12 cellular contexts compared by ENCODE assay signal in genomic region chr7:99767662-99768061, GRCh38. TPM values are rescaled to one million over a fixed set of nuclear protein-coding genes. Genes with fewer than 3 reads are reported as not detected.
DNase-seq lines count a peak whose midpoint lies in the region; ATAC-seq and TF ChIP-seq lines count a peak whose summit lies in the region.
"Had no signal": no experiment of that assay in that cellular context is flagged by ENCODE, and none has a peak within 500 bp of the region (broad histone marks: within the 10 kb centered on the region; RNA-seq: fewer than 3 reads in every experiment).

No MANE protein-coding gene starts in this region.

- ATAC-seq in GM18499 (IDR thresholded peaks at IDR 0.05; ENCODE audit: insufficient read depth, unreplicated experiment), result peak; percentile 77
- ATAC-seq in GM19468 (IDR thresholded peaks at IDR 0.05; ENCODE audit: extremely low read depth, unreplicated experiment), result peak; percentile 26
- ATAC-seq in HG02943 (IDR thresholded peaks at IDR 0.05; ENCODE audit: low read depth, unreplicated experiment), result peak; percentile 71
- ATAC-seq in T-cell (replicated peaks in 1 of 4), result no peak

- H3K9me3 Mint-ChIP-seq in T-cell, result no peaks in the 10 kb centered on the region

- H3K4me3 ChIP-seq in NB4 (ENCODE audit: low read depth, low read length), result no peak overlapping the region

- peaks cover 23 to 30% of the 10 kb centered on the region in 2 donors for H3K27me3 Mint-ChIP-seq in T-cell

- no peak for TF ChIP-seq POLR2A in NB4 (IDR thresholded peaks at IDR 0.05; ENCODE audit: extremely low read depth, insufficient read length)

- DNase-seq in NB4 (ENCODE audit: low read depth) (peak; percentile 10), T-cell (no peak), HuH-7.5 (ENCODE audit: low spot score) (no peak), DMS53 (lab: John Stamatoyannopoulos, UW) (no peak), activated T-cell treated with anti-CD3 and anti-CD28 coated beads for 4 hours (no peak)
- DNase-seq: activated naive CD8-positive, alpha-beta T cell treated with anti-CD3 and anti-CD28 coated beads, Interleukin-2, amount 50 U/mL, for 24 hours; SW 1271 had no signal

- no peak for TF ChIP-seq CTCF in NB4 (IDR thresholded peaks at IDR 0.05; ENCODE audit: low read depth, low read length)

- no peaks in the 10 kb centered on the region for H3K36me3 Mint-ChIP-seq in T-cell

- CTCF ChIA-PET in T-cell (lab: Charles Lee), result no interaction called here

- peaks cover 0 to 4% (median 0%) of the 10 kb centered on the region in 3 donors for H3K4me1 Mint-ChIP-seq in T-cell

- peak overlapping the region in 1 of 2 donors; percentile 0 for H3K27ac Mint-ChIP-seq in T-cell
- H3K27ac Mint-ChIP-seq: activated naive CD8-positive, alpha-beta T cell treated with anti-CD3 and anti-CD28 coated beads, Interleukin-2, amount 50 U/mL, for 24 hours had no signal

- POLR2A ChIA-PET in T-cell (lab: Charles Lee), result no interaction called here

- no peak overlapping the region for H3K4me3 Mint-ChIP-seq in T-cell
- H3K4me3 Mint-ChIP-seq: activated naive CD8-positive, alpha-beta T cell treated with anti-CD3 and anti-CD28 coated beads, Interleukin-2, amount 50 U/mL, for 24 hours had no signal

RNA-seq across cellular contexts. Expression of gene CYP3A4, which starts 16.3 kb away (rescaled TPM):
- under 1 TPM in 3 of 5 donors, not detected in 2; 0.16 to 0.66 (median 0.53) TPM for total RNA-seq in T-cell
- total RNA-seq: fibroblast of villous mesenchyme, MCF 10A had no signal

RNA-seq across cellular contexts. Expression of gene CYP3A7, which starts 32.7 kb away (rescaled TPM):
- total RNA-seq in T-cell, result not detected
- total RNA-seq: fibroblast of villous mesenchyme, MCF 10A had no signal

Comparison
In these comparisons a context has a peak if more than half of its experiments do, and no peak if none do; other contexts are left out.
1. ATAC-seq: peak in GM18499 (single experiment), GM19468 (single experiment) and HG02943 (single experiment); none in T-cell (0 of 4).